Comparison of ENCODE assay signal across 1 cellular context in the genomic region with DNA sequence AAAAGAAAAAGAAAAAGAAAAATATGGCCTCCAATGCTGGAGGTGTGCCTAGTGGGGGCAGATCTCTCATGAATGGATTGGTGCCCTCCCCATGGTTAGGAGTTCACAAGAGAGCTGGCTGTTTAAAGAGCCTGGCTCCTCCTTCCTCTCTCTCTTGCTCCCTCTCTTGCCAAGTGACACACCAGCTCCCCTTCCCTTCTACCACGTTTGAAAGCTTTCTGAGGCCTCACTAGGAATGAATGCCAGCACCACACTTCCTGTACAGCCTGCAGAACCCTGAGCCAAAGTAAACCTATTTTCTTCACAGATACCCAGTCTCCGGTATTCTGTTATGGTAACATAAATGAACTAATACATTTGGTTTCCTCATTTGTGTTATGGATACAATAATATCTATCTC.
TF ChIP-seq lines count a peak whose summit lies in the region.

No MANE protein-coding gene starts in this region.

TF ChIP-seq in IMR-90, 13 proteins besides CTCF, POLR2A, EP300 and RAD21 (continued from another document):
- no peak for TF ChIP-seq USF2 (IDR thresholded peaks at IDR 0.05; ENCODE audit: low read depth, low read length)
- no peak for TF ChIP-seq RCOR1 (IDR thresholded peaks at IDR 0.05; ENCODE audit: insufficient replicate concordance, low read length)
- TF ChIP-seq SMC3 (IDR thresholded peaks at IDR 0.05; ENCODE audit: low read depth, low read length): no peak
- TF ChIP-seq CHD1 (IDR thresholded peaks at IDR 0.05; ENCODE audit: low read depth, low read length): no peak
